ENCODE assay signal across 1 cellular context in the genomic region with DNA sequence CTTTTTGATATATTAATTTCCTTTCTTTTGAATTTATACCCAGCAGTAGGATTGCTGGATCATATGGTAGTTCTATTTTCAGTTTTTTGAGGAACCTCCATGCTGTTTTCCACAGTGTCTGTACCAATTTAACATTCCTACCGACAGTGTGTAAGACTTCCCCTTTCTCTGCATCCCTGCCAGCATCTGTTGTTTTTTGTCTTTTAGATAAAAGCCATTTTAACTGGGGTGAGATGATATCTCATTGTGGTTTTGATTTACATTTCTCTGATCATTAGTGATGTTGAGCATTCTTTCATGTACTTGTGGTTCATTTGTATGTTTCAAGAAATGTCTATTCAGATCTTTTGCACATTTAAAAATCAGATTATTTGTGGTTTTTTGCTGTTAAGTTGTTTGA.
TF ChIP-seq lines count a peak whose summit lies in the region.

No MANE protein-coding gene starts in this region.

TF ChIP-seq in GM23338, 12 proteins besides CTCF, POLR2A, EP300 and RAD21 (continued from another document):
- no peak for TF ChIP-seq ZNF462 (CRISPR knock-in tag; IDR thresholded peaks at IDR 0.05)
- TF ChIP-seq STAT1 (IDR thresholded peaks at IDR 0.05; ENCODE audit: unreplicated experiment) = no peak
- TF ChIP-seq ZNF114 (CRISPR knock-in tag; IDR thresholded peaks at IDR 0.05) = no peak
- TF ChIP-seq POLR2AphosphoS5 (IDR thresholded peaks at IDR 0.05; ENCODE audit: low read depth) = no peak
- no peak for TF ChIP-seq NANOG (IDR thresholded peaks at IDR 0.05; ENCODE audit: borderline replicate concordance)
